Comparison of ENCODE assay signal across 9 cellular contexts in genomic region chr6:78629154-78629721, GRCh38.
DNase-seq lines count a peak whose midpoint lies in the region; ATAC-seq and TF ChIP-seq lines count a peak whose summit lies in the region.
"Had no signal": no experiment of that assay in that cellular context is flagged by ENCODE, and none has a peak within 500 bp of the region (broad histone marks: within the 10 kb centered on the region; RNA-seq: fewer than 3 reads in every experiment).

No MANE protein-coding gene starts in this region.

- intact Hi-C loops in posterior cingulate gyrus (cut with DNase I), result no loop called here

- H3K4me1 ChIP-seq in RWPE2 (ENCODE audit: insufficient read depth, poor library complexity, severe bottlenecking), result no peaks in the 10 kb centered on the region

- H3K9me3 ChIP-seq in RWPE2 (ENCODE audit: severe bottlenecking), result no peaks in the 10 kb centered on the region

- TF ChIP-seq CTCF in RWPE2 (IDR thresholded peaks at IDR 0.05; ENCODE audit: poor library complexity, severe bottlenecking) (no peak), foreskin fibroblast (IDR thresholded peaks at IDR 0.05; ENCODE audit: low read depth, low read length) (peak; percentile 8)

- ATAC-seq in RWPE2 (ENCODE audit: low read depth) (peak; percentile 29; the same call in 1 of the 3 replicates), HG02973 (IDR thresholded peaks at IDR 0.05; ENCODE audit: unreplicated experiment) (no peak), GM18867 (IDR thresholded peaks at IDR 0.05; ENCODE audit: unreplicated experiment) (no peak)

- H3K4me3 ChIP-seq in RWPE2 (ENCODE audit: severe bottlenecking) (peak overlapping the region; percentile 15), foreskin fibroblast (ENCODE audit: low read depth in 1 of 2, low read length in 2 of 2) (peak overlapping the region; percentile 36 to 57)

- H3K27ac ChIP-seq in RWPE2 (ENCODE audit: poor library complexity, severe bottlenecking), result no peak overlapping the region

- H3K36me3 ChIP-seq in RWPE2 (ENCODE audit: low read depth), result no peaks in the 10 kb centered on the region

- DNase-seq in AG20443 (ENCODE audit: low spot score), result peak; percentile 75
- DNase-seq in RWPE2 (ENCODE audit: low spot score), result no peak
- DNase-seq in foreskin fibroblast, result peak; percentile 15 to 61
- DNase-seq in posterior cingulate gyrus, result peak in 9 of 10 donors; percentile 10 to 85 (median 20)
- DNase-seq in stimulated activated naive CD4-positive, alpha-beta T cell treated with Interleukin-2 at 50 U/mL for 16 hours (lab: John Stamatoyannopoulos, UW), result no peak
- DNase-seq in OCI-M2 (lab: John Stamatoyannopoulos, UW; ENCODE audit: unreplicated experiment), result no peak
- DNase-seq: NCI-H526 treated with DMSO at 0.1 percent for 48 hours had no signal

- H3K27me3 ChIP-seq in RWPE2 (ENCODE audit: insufficient read depth, poor library complexity, severe bottlenecking), result no peaks in the 10 kb centered on the region

Comparison
In these comparisons a context has a peak if more than half of its experiments do, and no peak if none do; other contexts are left out.
1. DNase-seq: peak in AG20443 (single experiment), foreskin fibroblast (2 of 2) and posterior cingulate gyrus (9 of 10); none in RWPE2 (single experiment), stimulated activated naive CD4-positive, alpha-beta T cell treated with Interleukin-2 at 50 U/mL for 16 hours (single experiment) and OCI-M2 (single experiment).